ENCODE assay signal across 14 cellular contexts in the genomic region with DNA sequence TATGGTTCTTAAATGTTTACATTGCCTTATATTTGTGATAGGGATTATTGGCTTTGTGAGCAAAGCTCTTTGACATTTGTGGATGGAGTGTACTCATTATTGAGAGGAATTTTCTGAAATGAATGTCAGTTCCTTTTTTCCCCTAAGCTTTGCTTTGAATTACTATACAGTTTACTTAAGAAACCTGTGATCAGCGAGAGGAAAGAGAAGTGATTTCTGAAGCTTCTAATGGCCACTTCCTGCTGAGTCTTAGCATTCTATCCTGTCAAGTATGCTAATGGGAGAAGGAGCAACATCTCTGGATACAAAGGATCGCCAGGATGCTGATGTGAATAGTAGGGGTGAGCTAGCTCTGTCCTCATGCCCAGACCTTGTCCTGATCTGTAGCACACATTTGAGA. TPM values are rescaled to one million over a fixed set of nuclear protein-coding genes. Genes with fewer than 3 reads are reported as not detected.
DNase-seq lines count a peak whose midpoint lies in the region; ATAC-seq, FAIRE-seq and TF ChIP-seq lines count a peak whose summit lies in the region.
"Had no signal": no experiment of that assay in that cellular context is flagged by ENCODE, and none has a peak within 500 bp of the region (broad histone marks: within the 10 kb centered on the region; RNA-seq: fewer than 3 reads in every experiment).

No MANE protein-coding gene starts in this region.

- TF ChIP-seq CTCF in brain microvascular endothelial cell (IDR thresholded peaks at IDR 0.05; ENCODE audit: low read depth, low read length, missing control alignments) = no peak

- H3K4me2 ChIP-seq in neuronal stem cell (ENCODE audit: insufficient read depth, low read length, poor library complexity, severe bottlenecking) = no peak overlapping the region

- no peak overlapping the region for H3K4ac ChIP-seq in neuronal stem cell (ENCODE audit: low read length)

- H3K14ac ChIP-seq in neuronal stem cell (ENCODE audit: low read length) = no peak overlapping the region

- WGBS in neuronal stem cell (ENCODE audit: extremely low coverage in 2 of 2, insufficient read length in 2 of 2, insufficient replicate concordance in 1 of 2), 2 donors = no CpG with 5 or more reads among the region's 2 CpGs

- peaks cover 3% of the 10 kb centered on the region for H3K79me1 ChIP-seq in neuronal stem cell (ENCODE audit: low read depth, low read length)

- H2BK5ac ChIP-seq in neuronal stem cell (ENCODE audit: low read length) = no peak overlapping the region

- H3K9ac ChIP-seq in neuronal stem cell (ENCODE audit: low read depth, low read length, poor library complexity) = no peak overlapping the region

- no peak for DNase-seq in GM18507 (ENCODE audit: extremely low spot score, insufficient read length, low read depth)
- peak; percentile 17 for DNase-seq in SKM-1 (lab: John Stamatoyannopoulos, UW; ENCODE audit: unreplicated experiment)
- peak; percentile 17 for DNase-seq in neuronal stem cell (ENCODE audit: low spot score)
- no peak for DNase-seq in GM19240 (ENCODE audit: insufficient read length, low spot score)
- DNase-seq in brain microvascular endothelial cell = no peak
- DNase-seq in DMS79 (lab: John Stamatoyannopoulos, UW) = no peak
- no peak for DNase-seq in HEK293T (ENCODE audit: extremely low spot score)
- DNase-seq: activated T-cell treated with anti-CD3 and anti-CD28 coated beads, Interleukin-2, amount 50 U/mL, for 48 hours; NCI-H2081 treated with DMSO at 0.1 percent for 48 hours; stimulated activated CD4-positive, alpha-beta T cell treated with anti-CD3 and anti-CD28 coated beads, Interleukin-2, amount 100 ng/mL, for 48 hours; WERI-Rb-1 had no signal

- H3K27me3 ChIP-seq in neuronal stem cell (ENCODE audit: control insufficient read depth in 3 of 3, insufficient read depth in 3 of 3, low read depth in 1 of 3, low read length in 3 of 3) = no peaks in the 10 kb centered on the region
- H3K27me3 ChIP-seq in brain microvascular endothelial cell (replicated peaks) = no peaks in the 10 kb centered on the region
- H3K27me3 ChIP-seq: body of pancreas had no signal

- CTCF ChIA-PET in HEK293T (lab: Yijun Ruan, JAX) = interaction anchor here (1.1 to 4.3 kb wide), 4 partner anchors 9 to 322 kb away, joined by 3 to 27 read pairs (median 4); no protein-coding TSS in a partner anchor

- H4K91ac ChIP-seq in neuronal stem cell (ENCODE audit: low read depth, low read length, poor library complexity) = no peak overlapping the region

- H2AFZ ChIP-seq in neuronal stem cell (ENCODE audit: low read length) = no peak overlapping the region

- no peak overlapping the region for H2AK5ac ChIP-seq in neuronal stem cell (ENCODE audit: low read depth, low read length)

- POLR2A ChIA-PET in HEK293T (lab: Yijun Ruan, JAX) = interaction anchor here (1.1 kb wide), 1 partner anchor 86 kb away, joined by 3 read pairs; no protein-coding TSS in a partner anchor

- H3K36me3 ChIP-seq in neuronal stem cell (replicated peaks in 1 of 2; ENCODE audit: control insufficient read depth in 2 of 2, insufficient read depth in 2 of 2, low read length in 2 of 2) (no peaks in the 10 kb centered on the region), brain microvascular endothelial cell (replicated peaks) (no peaks in the 10 kb centered on the region)
- H3K36me3 ChIP-seq: WERI-Rb-1 had no signal

- no peak overlapping the region for H3K18ac ChIP-seq in neuronal stem cell (ENCODE audit: low read length)

- peak; percentile 29 for FAIRE-seq in GM18507 (lab: Jason Lieb, UNC)
- FAIRE-seq: K562 had no signal

- H4K8ac ChIP-seq in neuronal stem cell (ENCODE audit: low read depth, low read length) = no peak overlapping the region

- H3K9me3 ChIP-seq in neuronal stem cell (replicated peaks in 1 of 2; ENCODE audit: control insufficient read depth in 2 of 2, insufficient read depth in 1 of 2, low read depth in 1 of 2, low read length in 2 of 2) = peaks cover 0 to 9% of the 10 kb centered on the region in 2 donors
- H3K9me3 ChIP-seq: body of pancreas had no signal

- in situ Hi-C loops in brain microvascular endothelial cell (cut with HindIII; ENCODE audit: low pct_ligation_motif_present, low sequenced_read_pairs) = no loop called here

- ATAC-seq in HG02884 (IDR thresholded peaks at IDR 0.05; ENCODE audit: unreplicated experiment) = peak; percentile 42
- ATAC-seq: body of pancreas had no signal

- H3K4me3 ChIP-seq in neuronal stem cell (ENCODE audit: low read length in 2 of 2) = no peak overlapping the region
- no peak overlapping the region for H3K4me3 ChIP-seq in brain microvascular endothelial cell (ENCODE audit: low read depth, low read length)
- H3K4me3 ChIP-seq: body of pancreas, K562 had no signal

- H2BK15ac ChIP-seq in neuronal stem cell (ENCODE audit: low read length) = no peak overlapping the region

- H3K23ac ChIP-seq in neuronal stem cell (ENCODE audit: low read depth, low read length, poor library complexity) = no peak overlapping the region

- H2BK120ac ChIP-seq in neuronal stem cell (ENCODE audit: low read depth, low read length) = no peak overlapping the region

- no peak overlapping the region for H2BK12ac ChIP-seq in neuronal stem cell (ENCODE audit: low read length)

- H3K4me1 ChIP-seq in neuronal stem cell (ENCODE audit: control insufficient read depth in 2 of 2, insufficient read depth in 1 of 2, low read depth in 1 of 2, low read length in 2 of 2) = peaks cover 17 to 20% of the 10 kb centered on the region in 2 donors

- no peak overlapping the region for H3K27ac ChIP-seq in neuronal stem cell (replicated peaks; ENCODE audit: low read length)
- H3K27ac ChIP-seq in brain microvascular endothelial cell = no peak overlapping the region
- H3K27ac ChIP-seq: WERI-Rb-1 had no signal

TF ChIP-seq in HEK293T, 16 proteins besides CTCF, POLR2A, EP300 and RAD21:
- TF ChIP-seq SUZ12 (IDR thresholded peaks at IDR 0.05) = no peak
- no peak for TF ChIP-seq FOXM1 (IDR thresholded peaks at IDR 0.05; ENCODE audit: borderline replicate concordance)

RNA-seq across cellular contexts. Expression of gene MGAT5, which starts 47.8 kb away (rescaled TPM):
- polyA plus RNA-seq in neuronal stem cell (2013, experiment 1 of 2) = 15.1 TPM
- 14.4 TPM for polyA plus RNA-seq in neuronal stem cell (2013, experiment 2 of 2)

Comparison
In these comparisons a context has a peak if more than half of its experiments do, and no peak if none do; other contexts are left out.
1. DNase-seq: peak in SKM-1 (single experiment) and neuronal stem cell (single experiment); none in GM18507 (single experiment), GM19240 (single experiment), brain microvascular endothelial cell (single experiment), DMS79 (single experiment) and HEK293T (single experiment).